ENCODE assay signal across 11 cellular contexts in the genomic region with DNA sequence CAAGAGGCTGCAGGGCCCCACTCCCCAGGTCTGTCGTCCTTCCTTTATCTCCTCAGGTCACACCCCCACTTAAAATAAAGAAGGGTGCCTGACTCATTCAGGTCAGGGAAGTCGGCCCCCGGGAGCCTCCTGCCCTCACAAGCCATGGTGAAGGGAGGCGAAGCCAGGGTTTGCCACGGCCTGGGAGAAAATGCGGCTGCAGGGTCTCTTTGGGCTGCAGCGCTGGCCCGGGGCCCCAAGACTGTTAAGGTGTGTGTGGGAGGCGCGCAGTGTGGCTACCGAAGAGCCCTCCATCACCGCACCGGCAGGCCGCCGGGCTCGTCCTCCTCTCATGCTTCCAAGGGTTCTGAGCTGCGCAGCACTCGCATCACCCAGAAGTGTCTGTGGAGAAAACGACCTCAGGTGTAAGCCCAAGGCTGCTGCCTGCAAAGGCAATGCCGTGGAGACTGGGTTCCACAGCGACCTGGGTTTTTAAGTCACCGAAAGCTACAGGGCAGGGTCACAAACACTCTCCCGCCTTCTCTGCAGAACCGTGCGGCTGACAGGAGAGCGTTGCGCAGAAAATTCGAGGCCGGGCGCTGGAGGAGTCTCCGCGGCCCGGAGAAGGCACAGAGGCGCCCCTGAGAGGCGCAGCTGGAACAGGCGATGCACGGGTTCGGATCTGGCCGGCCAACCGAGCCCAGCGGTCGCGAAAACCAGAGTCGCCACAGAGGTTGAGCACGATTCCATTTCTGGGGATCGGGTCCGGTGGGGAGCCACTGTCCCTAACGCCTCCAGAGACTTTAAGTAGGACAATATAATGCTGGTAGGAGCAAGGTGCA. TPM values are rescaled to one million over a fixed set of nuclear protein-coding genes. Genes with fewer than 3 reads are reported as not detected.
DNase-seq lines count a peak whose midpoint lies in the region; ATAC-seq and TF ChIP-seq lines count a peak whose summit lies in the region.
"Had no signal": no experiment of that assay in that cellular context is flagged by ENCODE, and none has a peak within 500 bp of the region (broad histone marks: within the 10 kb centered on the region; RNA-seq: fewer than 3 reads in every experiment).

No MANE protein-coding gene starts in this region.

- 3% methylated on average over 11 of the region's 48 CpGs; no CpG with 5 or more reads in 1 of the 2 donors for WGBS in gastroesophageal sphincter (ENCODE audit: low coverage in 1 of 2), 2 donors

- H3K9ac ChIP-seq in skeletal muscle satellite cell (ENCODE audit: low read depth, low read length): no peak overlapping the region

- H3K27ac Mint-ChIP-seq in activated naive CD4-positive, alpha-beta T cell treated with anti-CD3 and anti-CD28 coated beads for 36 hours: no peak overlapping the region
- H3K27ac Mint-ChIP-seq in activated CD8-positive, alpha-beta memory T cell treated with anti-CD3 and anti-CD28 coated beads, Interleukin-2, amount 10 ng/mL, durations not matched to agents 7 days and 5 days: peak overlapping the region; percentile 3
- H3K27ac Mint-ChIP-seq in glutamatergic neuron (ENCODE audit: unreplicated experiment): no peak overlapping the region

- H3K36me3 ChIP-seq in skeletal muscle satellite cell (ENCODE audit: insufficient read depth, low read length): no peaks in the 10 kb centered on the region
- no peaks in the 10 kb centered on the region for H3K36me3 ChIP-seq in gastroesophageal sphincter
- H3K36me3 ChIP-seq: esophagus muscularis mucosa had no signal

- no peak for TF ChIP-seq POLR2A in gastroesophageal sphincter (IDR thresholded peaks at IDR 0.05)

- TF ChIP-seq CTCF in glutamatergic neuron (IDR thresholded peaks at IDR 0.05; ENCODE audit: partially characterized antibody, unreplicated experiment): no peak
- no peak for TF ChIP-seq CTCF in gastroesophageal sphincter (IDR thresholded peaks at IDR 0.05)

- H3K27ac ChIP-seq in gastroesophageal sphincter: no peak overlapping the region
- H3K27ac ChIP-seq: esophagus muscularis mucosa had no signal

- H3K36me3 Mint-ChIP-seq in activated naive CD4-positive, alpha-beta T cell treated with anti-CD3 and anti-CD28 coated beads for 36 hours (ENCODE audit: low read depth): no peaks in the 10 kb centered on the region
- H3K36me3 Mint-ChIP-seq in activated CD8-positive, alpha-beta memory T cell treated with anti-CD3 and anti-CD28 coated beads, Interleukin-2, amount 10 ng/mL, durations not matched to agents 7 days and 5 days: peaks cover 1% of the 10 kb centered on the region
- no peaks in the 10 kb centered on the region for H3K36me3 Mint-ChIP-seq in glutamatergic neuron (ENCODE audit: unreplicated experiment)

- CTCF ChIA-PET in activated naive CD4-positive, alpha-beta T cell treated with anti-CD3 and anti-CD28 coated beads for 36 hours (lab: Charles Lee): interaction anchor here (1.0 to 2.8 kb wide), 4 partner anchors 13 to 222 kb away, joined by 3 to 10 read pairs (median 4); no protein-coding TSS in a partner anchor
- CTCF ChIA-PET in activated CD8-positive, alpha-beta memory T cell treated with anti-CD3 and anti-CD28 coated beads, Interleukin-2, amount 10 ng/mL, durations not matched to agents 7 days and 5 days (lab: Charles Lee): interaction anchor here (1.0 kb wide), 1 partner anchor 391 kb away, joined by 3 read pairs; no protein-coding TSS in a partner anchor

- intact Hi-C loops in activated naive CD4-positive, alpha-beta T cell treated with anti-CD3 and anti-CD28 coated beads for 36 hours (cut with micrococcal nuclease): loop anchor here (5.0 kb wide), 2 partner anchors 174 to 606 kb away; no protein-coding TSS in a partner anchor

- H3K4me3 ChIP-seq in skeletal muscle satellite cell (ENCODE audit: low read length): no peak overlapping the region
- peak overlapping the region in 1 of 2 donors; percentile 6 for H3K4me3 ChIP-seq in gastroesophageal sphincter

- peak overlapping the region; percentile 36 for H3K4me2 ChIP-seq in skeletal muscle satellite cell (ENCODE audit: low read length)

- H3K9me3 ChIP-seq in skeletal muscle satellite cell (replicated peaks; ENCODE audit: low read length): no peaks in the 10 kb centered on the region
- no peaks in the 10 kb centered on the region for H3K9me3 ChIP-seq in gastroesophageal sphincter
- H3K9me3 ChIP-seq: esophagus muscularis mucosa had no signal

- H3K4me1 Mint-ChIP-seq in activated naive CD4-positive, alpha-beta T cell treated with anti-CD3 and anti-CD28 coated beads for 36 hours (ENCODE audit: low read depth): peaks cover 36% of the 10 kb centered on the region
- peaks cover 26% of the 10 kb centered on the region for H3K4me1 Mint-ChIP-seq in activated CD8-positive, alpha-beta memory T cell treated with anti-CD3 and anti-CD28 coated beads, Interleukin-2, amount 10 ng/mL, durations not matched to agents 7 days and 5 days
- H3K4me1 Mint-ChIP-seq in glutamatergic neuron (ENCODE audit: low read depth, unreplicated experiment): no peaks in the 10 kb centered on the region

- H3K9me3 Mint-ChIP-seq in activated naive CD4-positive, alpha-beta T cell treated with anti-CD3 and anti-CD28 coated beads for 36 hours: no peaks in the 10 kb centered on the region
- no peaks in the 10 kb centered on the region for H3K9me3 Mint-ChIP-seq in activated CD8-positive, alpha-beta memory T cell treated with anti-CD3 and anti-CD28 coated beads, Interleukin-2, amount 10 ng/mL, durations not matched to agents 7 days and 5 days (ENCODE audit: low read depth)
- peaks cover 3% of the 10 kb centered on the region for H3K9me3 Mint-ChIP-seq in glutamatergic neuron (ENCODE audit: unreplicated experiment)

- peaks cover 14% of the 10 kb centered on the region for H3K4me1 ChIP-seq in skeletal muscle satellite cell (ENCODE audit: control insufficient read depth, insufficient read depth, low read length)
- peaks cover 0 to 47% (median 34%) of the 10 kb centered on the region in 3 donors for H3K4me1 ChIP-seq in gastroesophageal sphincter

- TF ChIP-seq EP300 in gastroesophageal sphincter (IDR thresholded peaks at IDR 0.05): no peak

- ATAC-seq in activated CD8-positive, alpha-beta memory T cell treated with anti-CD3 and anti-CD28 coated beads, Interleukin-2, amount 10 ng/mL, durations not matched to agents 7 days and 5 days: no peak
- no peak for ATAC-seq in gastroesophageal sphincter

- H3K4me3 Mint-ChIP-seq in activated naive CD4-positive, alpha-beta T cell treated with anti-CD3 and anti-CD28 coated beads for 36 hours: peak overlapping the region; percentile 7
- no peak overlapping the region for H3K4me3 Mint-ChIP-seq in activated CD8-positive, alpha-beta memory T cell treated with anti-CD3 and anti-CD28 coated beads, Interleukin-2, amount 10 ng/mL, durations not matched to agents 7 days and 5 days
- peak overlapping the region; percentile 55 for H3K4me3 Mint-ChIP-seq in glutamatergic neuron (ENCODE audit: unreplicated experiment)

- peaks cover 87% of the 10 kb centered on the region for H3K27me3 Mint-ChIP-seq in activated naive CD4-positive, alpha-beta T cell treated with anti-CD3 and anti-CD28 coated beads for 36 hours (ENCODE audit: low read depth)
- peaks cover 97% of the 10 kb centered on the region for H3K27me3 Mint-ChIP-seq in activated CD8-positive, alpha-beta memory T cell treated with anti-CD3 and anti-CD28 coated beads, Interleukin-2, amount 10 ng/mL, durations not matched to agents 7 days and 5 days
- H3K27me3 Mint-ChIP-seq in glutamatergic neuron (ENCODE audit: unreplicated experiment): peaks cover 23% of the 10 kb centered on the region

- no peak for DNase-seq in activated naive CD4-positive, alpha-beta T cell treated with anti-CD3 and anti-CD28 coated beads for 36 hours
- DNase-seq in activated naive CD4-positive, alpha-beta T cell treated with Interleukin-2 at 50 U/mL for 16 hours: no peak
- no peak for DNase-seq in activated CD8-positive, alpha-beta memory T cell treated with anti-CD3 and anti-CD28 coated beads, Interleukin-2, amount 10 ng/mL, durations not matched to agents 7 days and 5 days
- DNase-seq in glutamatergic neuron (no peak), UCSD-AML1 (lab: John Stamatoyannopoulos, UW; ENCODE audit: unreplicated experiment) (no peak), ureter (ENCODE audit: low spot score) (no peak)
- DNase-seq: T-helper 1 cell had no signal

- peaks cover 65% of the 10 kb centered on the region for H3K27me3 ChIP-seq in skeletal muscle satellite cell (ENCODE audit: control insufficient read depth, insufficient read depth, low read length)
- H3K27me3 ChIP-seq in gastroesophageal sphincter: peaks cover 88% of the 10 kb centered on the region

RNA-seq across cellular contexts. Expression of a gene that starts 8.7 kb away (rescaled TPM):
- total RNA-seq in activated naive CD4-positive, alpha-beta T cell treated with anti-CD3 and anti-CD28 coated beads for 36 hours: not detected
- under 1 TPM in 1 of 2 experiments, not detected in 1; 0.14 TPM for total RNA-seq in activated CD8-positive, alpha-beta memory T cell treated with anti-CD3 and anti-CD28 coated beads, Interleukin-2, amount 10 ng/mL, durations not matched to agents 7 days and 5 days
- total RNA-seq in glutamatergic neuron (ENCODE audit: unreplicated experiment): not detected
- under 0.01 and 0.25 TPM in 2 replicates for total RNA-seq in skeletal muscle satellite cell (2012; rRNA removed)
- not detected for total RNA-seq in ureter
- not detected for total RNA-seq in gastroesophageal sphincter
- total RNA-seq: temporal lobe had no signal

RNA-seq across cellular contexts. Expression of a gene that starts 8.8 kb away (rescaled TPM):
- total RNA-seq in activated naive CD4-positive, alpha-beta T cell treated with anti-CD3 and anti-CD28 coated beads for 36 hours: not detected
- not detected for total RNA-seq in activated CD8-positive, alpha-beta memory T cell treated with anti-CD3 and anti-CD28 coated beads, Interleukin-2, amount 10 ng/mL, durations not matched to agents 7 days and 5 days
- total RNA-seq in glutamatergic neuron (ENCODE audit: unreplicated experiment): 0.15 TPM
- under 0.01 TPM in 1 of 2 replicates, not detected in the other for total RNA-seq in skeletal muscle satellite cell (2012; rRNA removed)
- not detected for total RNA-seq in ureter
- under 1 TPM in 1 of 4 donors, not detected in 3; 0.15 TPM for total RNA-seq in gastroesophageal sphincter
- total RNA-seq: esophagus muscularis mucosa had no signal
